In genomic region chr2:227462972-227463931, GRCh38 we compare ENCODE assay signal across 11 cellular contexts. TPM values are rescaled to one million over a fixed set of nuclear protein-coding genes. Genes with fewer than 3 reads are reported as not detected.
DNase-seq lines count a peak whose midpoint lies in the region; ATAC-seq, FAIRE-seq and TF ChIP-seq lines count a peak whose summit lies in the region.
"Had no signal": no experiment of that assay in that cellular context is flagged by ENCODE, and none has a peak within 500 bp of the region (broad histone marks: within the 10 kb centered on the region; RNA-seq: fewer than 3 reads in every experiment).

No MANE protein-coding gene starts in this region.

- POLR2A ChIA-PET in GM12878 (lab: Charles Lee), result interaction anchor here (0.6 to 2.2 kb wide), 5 partner anchors 10 to 77 kb away, joined by 4 to 11 read pairs (median 7); no protein-coding TSS in a partner anchor

- peak overlapping the region; percentile 37 for H3K9ac ChIP-seq in GM12878 (ENCODE audit: control insufficient read depth, insufficient read depth, low read length)

- no peak for TF ChIP-seq RAD21 in GM12878 (IDR thresholded peaks at IDR 0.05; ENCODE audit: insufficient read depth, low read depth, low read length)

- RAD21 ChIA-PET in GM12878 (lab: Charles Lee; ENCODE audit: unreplicated experiment), result interaction anchor here (0.6 to 3.5 kb wide), 10 partner anchors 10 to 691 kb away, joined by 3 to 16 read pairs (median 4); no protein-coding TSS in a partner anchor

- intact Hi-C loops in GM12878 (cut with micrococcal nuclease; ENCODE audit: unreplicated experiment), result loop anchor here (1.0 to 5.0 kb wide), 4 partner anchors 9 to 384 kb away; partner anchors contain the start of genes AGFG1 and MFF

- WGBS in GM12878 (ENCODE audit: insufficient coverage, insufficient replicate concordance, low lambda C conversion rate, missing lambda C conversion rate), result 8% methylated on average over 13 of the region's 13 CpGs

- peaks cover 52% of the 10 kb centered on the region for H3K4me1 ChIP-seq in GM12878 (ENCODE audit: control insufficient read depth, insufficient read depth, low read length)

- ATAC-seq in GM19397 (IDR thresholded peaks at IDR 0.05; ENCODE audit: unreplicated experiment) (peak; percentile 3), HG03342 (IDR thresholded peaks at IDR 0.05; ENCODE audit: unreplicated experiment) (peak; percentile 8), GM12878 (peak; percentile 50)

- DNase-seq in GM06990 (ENCODE audit: extremely low read depth, insufficient read length), result no peak
- no peak for DNase-seq in GM12878 (ENCODE audit: low read depth, low spot score)
- DNase-seq in OCI-M2 (lab: John Stamatoyannopoulos, UW; ENCODE audit: unreplicated experiment), result no peak
- no peak for DNase-seq in NCI-H1694 (lab: John Stamatoyannopoulos, UW)
- no peak for DNase-seq in NCI-H510A (lab: John Stamatoyannopoulos, UW)
- DNase-seq in AML-193 (lab: John Stamatoyannopoulos, UW), result no peak
- DNase-seq: DMS79 treated with DMSO at 0.1 percent for 48 hours, mammary epithelial cell, NCI-H1048 had no signal

- TF ChIP-seq POLR2A in GM12878 (IDR thresholded peaks at IDR 0.05; ENCODE audit: low read depth, low read length), result no peak

- SMC1A ChIA-PET in GM12878 (lab: Charles Lee; ENCODE audit: uncharacterized antibody, unreplicated experiment), result interaction anchor here (0.9 to 14.3 kb wide), 7 partner anchors 11 to 303 kb away, joined by 3 to 191 read pairs (median 3); no protein-coding TSS in a partner anchor

- H3K4me2 ChIP-seq in GM12878 (ENCODE audit: control insufficient read depth, insufficient read depth), result peak overlapping the region; percentile 88

- no peaks in the 10 kb centered on the region for H3K9me3 ChIP-seq in GM12878 (replicated peaks; ENCODE audit: control insufficient read depth, insufficient read depth, low read length)

- H3K27me3 ChIP-seq in GM06990 (replicated peaks; ENCODE audit: control insufficient read depth, insufficient read depth, low read length) (no peaks in the 10 kb centered on the region), GM12878 (replicated peaks in 1 of 2; ENCODE audit: control insufficient read depth in 2 of 2, insufficient read depth in 2 of 2, low read length in 1 of 2) (no peaks in the 10 kb centered on the region)

- H3K36me3 ChIP-seq in GM06990 (ENCODE audit: control insufficient read depth, insufficient read depth, low read length), result no peaks in the 10 kb centered on the region
- no peaks in the 10 kb centered on the region for H3K36me3 ChIP-seq in GM12878 (ENCODE audit: control insufficient read depth in 2 of 2, insufficient read depth in 2 of 2, low read length in 1 of 2)

- H3K79me2 ChIP-seq in GM12878 (ENCODE audit: control insufficient read depth, insufficient read depth, low read length), result no peaks in the 10 kb centered on the region

- peak overlapping the region; percentile 34 for H3K4me3 ChIP-seq in GM06990 (replicated peaks; ENCODE audit: low read depth, low read length)
- peak overlapping the region; percentile 51; the same call in 1 of the 2 replicates for H3K4me3 ChIP-seq in GM12878

- TSS peak; percentile 88 for BruUV-seq in GM12878 (replicated peaks; lab: Mats Ljungman, UMichigan)

- peak in 1 of 2 experiments; percentile 15; a peak in 1 of 4 replicates for TF ChIP-seq EP300 in GM12878 (IDR thresholded peaks at IDR 0.05; ENCODE audit: borderline replicate concordance in 1 of 2, control insufficient read depth in 1 of 2, low read depth in 2 of 2, low read length in 2 of 2)

- no peaks in the 10 kb centered on the region for H4K20me1 ChIP-seq in GM12878 (ENCODE audit: control insufficient read depth, insufficient read depth)

- peak overlapping the region; percentile 77; the same call in 1 of the 2 replicates for H2AFZ ChIP-seq in GM12878 (ENCODE audit: control insufficient read depth, low read depth, low read length)

- no peak for TF ChIP-seq CTCF in GM06990 (IDR thresholded peaks at IDR 0.05; ENCODE audit: insufficient read depth, low read length, poor library complexity, severe bottlenecking)
- no peak for TF ChIP-seq CTCF in GM12878 (IDR thresholded peaks at IDR 0.05 in 2 of 3, conservative IDR thresholded peaks at IDR 0.05 in 1 of 3; ENCODE audit: control insufficient read depth in 2 of 3, extremely low read depth in 1 of 3, insufficient read depth in 1 of 3, low read depth in 3 of 3, low read length in 3 of 3)

- peak overlapping the region; percentile 77 for H3K27ac ChIP-seq in GM12878 (ENCODE audit: control insufficient read depth, insufficient read depth)

- peak; percentile 52 for FAIRE-seq in GM12878 (lab: Jason Lieb, UNC)

- in situ Hi-C loops in GM12878 (cut with MboI), result no loop called here

- CTCF ChIA-PET in GM12878 (lab: Yijun Ruan, JAX), result interaction anchor here (0.8 to 6.8 kb wide), 9 partner anchors 8 to 303 kb away, joined by 3 to 48 read pairs (median 6); partner anchors contain the start of gene AGFG1

TF ChIP-seq in GM12878, 131 proteins besides CTCF, POLR2A, EP300 and RAD21 (continues in another document):
- peak; percentile 48; the same call in 1 of the 2 replicates for TF ChIP-seq EED (IDR thresholded peaks at IDR 0.05; ENCODE audit: low read depth)
- TF ChIP-seq BCLAF1 (IDR thresholded peaks at IDR 0.05), result no peak
- TF ChIP-seq RELA (IDR thresholded peaks at IDR 0.05; ENCODE audit: borderline replicate concordance, partially characterized antibody), result peak; percentile 19
- TF ChIP-seq IKZF2 (IDR thresholded peaks at IDR 0.05), result peak; percentile 11 to 28; a peak in 2 of 4 replicates
- TF ChIP-seq MTA2 (IDR thresholded peaks at IDR 0.05; ENCODE audit: low read depth), result peak; percentile 49; the same call in 1 of the 2 replicates
- 0 out of 2 replicates have a peak, but pooled peaks have one; percentile 13 for TF ChIP-seq RAD51 (IDR thresholded peaks at IDR 0.05)

RNA-seq across cellular contexts. Expression of gene AGFG1, which starts 8.7 kb away (rescaled TPM):
- total RNA-seq in GM12878 (2013; cell fraction: nucleolus; rRNA removed), result 90.3 and 96.0 TPM in 2 replicates
- total RNA-seq in GM12878 (2014; rRNA removed), result 97.1 and 100 TPM in 2 replicates
- 78.2 and 80.7 TPM in 2 replicates for total RNA-seq in GM12878 (2014; rRNA removed; fragmentation: Illumina TruSeq; extraction: Trizol)
- 108 and 113 TPM in 2 replicates for total RNA-seq in GM12878 (2021)
- polyA plus RNA-seq in GM12878 (2011; ENCODE audit: low read depth), result 33.7 TPM
- polyA plus RNA-seq in GM12878 (2011; rRNA removed), result 228 and 243 TPM in 2 replicates
- 200 and 228 TPM in 2 replicates for polyA plus RNA-seq in GM12878 (2011; cell fraction: cytosol; rRNA removed)
- 112 and 150 TPM in 2 replicates for polyA plus RNA-seq in GM12878 (2011; cell fraction: nucleus; rRNA removed)
- polyA plus RNA-seq in GM12878 (2012), result 32.7 and 53.4 TPM in 2 replicates
- polyA plus RNA-seq in GM12878 (2014; fragmentation: Illumina TruSeq; extraction: Trizol), result 78.4 and 96.3 TPM in 2 replicates
- polyA plus RNA-seq in GM12878 (2014; fragmentation: Nextera tagmentation; extraction: Ambion mirVana), result 10 to 100 TPM; 28.6 to 53.2 TPM
- polyA plus RNA-seq in GM12878 (2014; rRNA removed), result 76.3 and 82.7 TPM in 2 replicates
- polyA plus RNA-seq in GM12878 (2016; fragmentation: Nextera tagmentation; extraction: Ambion mirVana), result 1 to 10 TPM; 7.3 to 8.8 TPM
- polyA minus RNA-seq in GM12878 (2011; rRNA and poly(A)+ RNA removed), result 410 and 440 TPM in 2 replicates
- polyA minus RNA-seq in GM12878 (2011; cell fraction: cytosol; rRNA and poly(A)+ RNA removed), result 96.4 and 106 TPM in 2 replicates
- polyA minus RNA-seq in GM12878 (2011; cell fraction: nucleus; rRNA and poly(A)+ RNA removed), result 68.8 and 110 TPM in 2 replicates
